8 cellular contexts compared by ENCODE assay signal in genomic region chr11:14892036-14892556, GRCh38. TPM values are rescaled to one million over a fixed set of nuclear protein-coding genes. Genes with fewer than 3 reads are reported as not detected.
DNase-seq lines count a peak whose midpoint lies in the region; ATAC-seq and TF ChIP-seq lines count a peak whose summit lies in the region.

A gene with protein sequence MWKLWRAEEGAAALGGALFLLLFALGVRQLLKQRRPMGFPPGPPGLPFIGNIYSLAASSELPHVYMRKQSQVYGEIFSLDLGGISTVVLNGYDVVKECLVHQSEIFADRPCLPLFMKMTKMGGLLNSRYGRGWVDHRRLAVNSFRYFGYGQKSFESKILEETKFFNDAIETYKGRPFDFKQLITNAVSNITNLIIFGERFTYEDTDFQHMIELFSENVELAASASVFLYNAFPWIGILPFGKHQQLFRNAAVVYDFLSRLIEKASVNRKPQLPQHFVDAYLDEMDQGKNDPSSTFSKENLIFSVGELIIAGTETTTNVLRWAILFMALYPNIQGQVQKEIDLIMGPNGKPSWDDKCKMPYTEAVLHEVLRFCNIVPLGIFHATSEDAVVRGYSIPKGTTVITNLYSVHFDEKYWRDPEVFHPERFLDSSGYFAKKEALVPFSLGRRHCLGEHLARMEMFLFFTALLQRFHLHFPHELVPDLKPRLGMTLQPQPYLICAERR (minus strand): TSS chr11:14892231. CDS start chr11:14892205, 26 bp downstream.

- TF ChIP-seq POLR2A in adrenal gland (IDR thresholded peaks at IDR 0.05) (peak in 1 of 2 donors; percentile 35), heart left ventricle (IDR thresholded peaks at IDR 0.05) (peak in 1 of 2 donors; percentile 50)

- in situ Hi-C loops in GM13976 (cut with MboI; ENCODE audit: low sequenced_read_pairs, unreplicated experiment): loop anchor here (10.0 kb wide), 1 partner anchor 347 kb away; no protein-coding TSS in a partner anchor

- ATAC-seq in HG02852 (IDR thresholded peaks at IDR 0.05; ENCODE audit: unreplicated experiment) (peak; percentile 94), T-cell (replicated peaks in 1 of 4) (peak; percentile 89 to 90 (median 89)), heart left ventricle (peak; percentile 99 to 100 (median 99)), upper lobe of right lung (peak; percentile 98)

- H3K36me3 Mint-ChIP-seq in T-cell: no peaks in the 10 kb centered on the region

- H3K9me3 ChIP-seq in adrenal gland (replicated peaks in 1 of 3) (no peaks in the 10 kb centered on the region), heart left ventricle (no peaks in the 10 kb centered on the region), upper lobe of right lung (no peaks in the 10 kb centered on the region)

- H3K36me3 ChIP-seq in adrenal gland (replicated peaks in 1 of 2) (no peaks in the 10 kb centered on the region), heart left ventricle (no peaks in the 10 kb centered on the region), upper lobe of right lung (no peaks in the 10 kb centered on the region)

- H3K9me3 Mint-ChIP-seq in T-cell: no peaks in the 10 kb centered on the region

- DNase-seq in GM13976 (ENCODE audit: low spot score) (peak; percentile 93), NCI-H1436 treated with DMSO at 0.1 percent for 48 hours (lab: John Stamatoyannopoulos, UW) (peak; percentile 93), T-cell (peak; percentile 78 to 91 (median 87)), adrenal gland (peak; percentile 96 to 98 (median 97)), heart left ventricle (peak; percentile 95 to 98 (median 97)), posterior cingulate gyrus (peak; percentile 89 to 99 (median 94)), upper lobe of right lung (peak; percentile 97)

- CTCF ChIA-PET in T-cell (lab: Charles Lee): interaction anchor here (0.9 to 4.8 kb wide), 15 partner anchors 8 to 584 kb away, joined by 3 to 61 read pairs (median 4); partner anchors contain the start of genes COPB1 (in 1 of the 2) and PSMA1 (in 1 of the 2)

- H3K27me3 ChIP-seq in adrenal gland (no peaks in the 10 kb centered on the region), heart left ventricle (no peaks in the 10 kb centered on the region), upper lobe of right lung (no peaks in the 10 kb centered on the region)

- TF ChIP-seq CTCF in GM13976 (IDR thresholded peaks at IDR 0.05; ENCODE audit: borderline replicate concordance, control extremely low read depth, extremely low read depth, insufficient read depth, missing control alignments) (no peak), adrenal gland (IDR thresholded peaks at IDR 0.05) (no peak), heart left ventricle (IDR thresholded peaks at IDR 0.05) (peak in 2 of 12 donors; percentile 5 to 6), upper lobe of right lung (IDR thresholded peaks at IDR 0.05) (no peak)

- H3K27ac Mint-ChIP-seq in T-cell: peak within 1 kb of the TSS; percentile 95 to 96

- POLR2A ChIA-PET in T-cell (lab: Charles Lee): interaction anchor here (0.6 to 1.5 kb wide), 9 partner anchors 10 to 372 kb away, joined by 3 to 7 read pairs (median 3); partner anchors contain the start of gene PSMA1 (in 1 of the 2)

- H3K27ac ChIP-seq in adrenal gland (peak within 1 kb of the TSS; percentile 48 to 87 (median 76)), heart left ventricle (peak within 1 kb of the TSS; percentile 40 to 96 (median 86)), upper lobe of right lung (peak within 1 kb of the TSS; percentile 90)

- no peaks in the 10 kb centered on the region for H3K27me3 Mint-ChIP-seq in T-cell

- H3K4me3 ChIP-seq in adrenal gland (peak within 1 kb of the TSS; percentile 22 to 92 (median 64)), heart left ventricle (peak within 1 kb of the TSS; percentile 64 to 92 (median 70)), upper lobe of right lung (peak within 1 kb of the TSS; percentile 74)

- H3K4me1 ChIP-seq in adrenal gland (replicated peaks in 1 of 2): peaks cover 0 to 15% of the 10 kb centered on the region in 2 donors
- peaks cover 0 to 28% (median 9%) of the 10 kb centered on the region in 12 donors for H3K4me1 ChIP-seq in heart left ventricle
- H3K4me1 ChIP-seq in upper lobe of right lung: no peaks in the 10 kb centered on the region

- 0 to 1% (median 0%) methylated on average over 4 to 36 of the region's 36 CpGs for WGBS in adrenal gland, 4 donors
- WGBS in heart left ventricle, 4 donors: 0% methylated on average over 4 to 36 of the region's 36 CpGs

- H3K4me3 Mint-ChIP-seq in T-cell: peak within 1 kb of the TSS; percentile 95 to 98 (median 97)

- peaks cover 44 to 50% (median 47%) of the 10 kb centered on the region in 3 donors for H3K4me1 Mint-ChIP-seq in T-cell

- intact Hi-C loops in adrenal gland (cut with DNase I): no loop called here
- intact Hi-C loops in heart left ventricle (cut with DNase I): loop anchor here in 8 of 10 donors (1.0 to 10.0 kb wide), 7 partner anchors 247 to 372 kb away; partner anchors contain the start of genes PDE3B (in 5 of the 8) and PSMA1 (in 5 of the 8)
- intact Hi-C loops in posterior cingulate gyrus (cut with DNase I): loop anchor here (5.0 kb wide), 1 partner anchor 370 kb away; the partner anchor contains the start of gene PSMA1
- intact Hi-C loops in upper lobe of right lung (cut with DNase I): no loop called here

RNA-seq across cellular contexts. Expression of the gene that starts here (rescaled TPM):
- total RNA-seq in T-cell: 10 to 100 TPM; 17.9 to 23.3 (median 19.1) TPM
- 10 to 100 TPM in 1 of 8 donors, 1 to 10 TPM in 7; 5.7 to 17.9 (median 7.9) TPM for total RNA-seq in adrenal gland
- 10 to 100 TPM; 17.0 to 58.5 (median 19.9) TPM for polyA plus RNA-seq in adrenal gland
- total RNA-seq in heart left ventricle: 10 to 100 TPM in 2 of 9 donors, 1 to 10 TPM in 7; 4.4 to 12.3 (median 7.5) TPM
- polyA plus RNA-seq in heart left ventricle: 10 to 100 TPM; 12.3 to 13.7 TPM
- total RNA-seq in upper lobe of right lung: 14.7 TPM

Comparison
In these comparisons a context has a peak if more than half of its experiments do, and no peak if none do; other contexts are left out.
1. Peak in every context shown above with its lines: DNase-seq, ATAC-seq, H3K4me3 ChIP-seq and H3K27ac ChIP-seq.
2. intact Hi-C loops: an anchor here in heart left ventricle (1.0 to 10.0 kb wide) and posterior cingulate gyrus (5.0 kb wide); none called in adrenal gland and upper lobe of right lung.